Comparison of ENCODE assay signal across 1 cellular context in genomic region chr1:8478566-8478965, GRCh38.
TF ChIP-seq lines count a peak whose summit lies in the region.

No MANE protein-coding gene starts in this region.

TF ChIP-seq in K562, 482 proteins besides CTCF, POLR2A, EP300 and RAD21:
- TF ChIP-seq, protein P1, sequence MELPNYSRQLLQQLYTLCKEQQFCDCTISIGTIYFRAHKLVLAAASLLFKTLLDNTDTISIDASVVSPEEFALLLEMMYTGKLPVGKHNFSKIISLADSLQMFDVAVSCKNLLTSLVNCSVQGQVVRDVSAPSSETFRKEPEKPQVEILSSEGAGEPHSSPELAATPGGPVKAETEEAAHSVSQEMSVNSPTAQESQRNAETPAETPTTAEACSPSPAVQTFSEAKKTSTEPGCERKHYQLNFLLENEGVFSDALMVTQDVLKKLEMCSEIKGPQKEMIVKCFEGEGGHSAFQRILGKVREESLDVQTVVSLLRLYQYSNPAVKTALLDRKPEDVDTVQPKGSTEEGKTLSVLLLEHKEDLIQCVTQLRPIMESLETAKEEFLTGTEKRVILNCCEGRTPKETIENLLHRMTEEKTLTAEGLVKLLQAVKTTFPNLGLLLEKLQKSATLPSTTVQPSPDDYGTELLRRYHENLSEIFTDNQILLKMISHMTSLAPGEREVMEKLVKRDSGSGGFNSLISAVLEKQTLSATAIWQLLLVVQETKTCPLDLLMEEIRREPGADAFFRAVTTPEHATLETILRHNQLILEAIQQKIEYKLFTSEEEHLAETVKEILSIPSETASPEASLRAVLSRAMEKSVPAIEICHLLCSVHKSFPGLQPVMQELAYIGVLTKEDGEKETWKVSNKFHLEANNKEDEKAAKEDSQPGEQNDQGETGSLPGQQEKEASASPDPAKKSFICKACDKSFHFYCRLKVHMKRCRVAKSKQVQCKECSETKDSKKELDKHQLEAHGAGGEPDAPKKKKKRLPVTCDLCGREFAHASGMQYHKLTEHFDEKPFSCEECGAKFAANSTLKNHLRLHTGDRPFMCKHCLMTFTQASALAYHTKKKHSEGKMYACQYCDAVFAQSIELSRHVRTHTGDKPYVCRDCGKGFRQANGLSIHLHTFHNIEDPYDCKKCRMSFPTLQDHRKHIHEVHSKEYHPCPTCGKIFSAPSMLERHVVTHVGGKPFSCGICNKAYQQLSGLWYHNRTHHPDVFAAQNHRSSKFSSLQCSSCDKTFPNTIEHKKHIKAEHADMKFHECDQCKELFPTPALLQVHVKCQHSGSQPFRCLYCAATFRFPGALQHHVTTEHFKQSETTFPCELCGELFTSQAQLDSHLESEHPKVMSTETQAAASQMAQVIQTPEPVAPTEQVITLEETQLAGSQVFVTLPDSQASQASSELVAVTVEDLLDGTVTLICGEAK (IDR thresholded peaks at IDR 0.05), result no peak
- TF ChIP-seq, protein P1 (CRISPR knock-in tag; IDR thresholded peaks at IDR 0.05), result no peak
